Comparison of ENCODE assay signal across 1 cellular context in genomic region chr16:18984425-18985005, GRCh38.
TF ChIP-seq lines count a peak whose summit lies in the region.

No MANE protein-coding gene starts in this region.

TF ChIP-seq in K562, 482 proteins besides CTCF, POLR2A, EP300 and RAD21 (continued from another document and continues in another):
- TF ChIP-seq ZNF318 (IDR thresholded peaks at IDR 0.05; ENCODE audit: borderline replicate concordance in 1 of 2, low read depth in 1 of 2) (no peak), HIVEP1 (CRISPR knock-in tag; IDR thresholded peaks at IDR 0.05) (no peak), ELF2 (CRISPR knock-in tag; IDR thresholded peaks at IDR 0.05) (no peak), SMARCA5 (IDR thresholded peaks at IDR 0.05) (peak; percentile 86; the same call in 1 of the 2 replicates), MYC (IDR thresholded peaks at IDR 0.05; ENCODE audit: low read depth, low read length) (no peak), MYC (CRISPR knock-in tag; IDR thresholded peaks at IDR 0.05; ENCODE audit: borderline replicate concordance, low read depth) (no peak), HEY1 (CRISPR knock-in tag; IDR thresholded peaks at IDR 0.05; ENCODE audit: borderline replicate concordance) (no peak), ILF3 (IDR thresholded peaks at IDR 0.05; ENCODE audit: borderline replicate concordance) (no peak), SOX6 (IDR thresholded peaks at IDR 0.05) (no peak), TSHZ1 (CRISPR knock-in tag; IDR thresholded peaks at IDR 0.05) (no peak), PHB (CRISPR knock-in tag; IDR thresholded peaks at IDR 0.05) (no peak), HDAC2 (IDR thresholded peaks at IDR 0.05) (peak; percentile 91), SNRNP70 (optimal IDR thresholded peaks at IDR 0.05; ENCODE audit: low read depth, low read length) (no peak), ZNF165 (CRISPR knock-in tag; IDR thresholded peaks at IDR 0.05; ENCODE audit: borderline replicate concordance) (no peak), TARDBP (IDR thresholded peaks at IDR 0.05) (no peak), NELFE (IDR thresholded peaks at IDR 0.05; ENCODE audit: insufficient read depth, insufficient read length) (no peak), MAFF (IDR thresholded peaks at IDR 0.05; ENCODE audit: low read length) (no peak), COPS2 (conservative IDR thresholded peaks at IDR 0.05) (no peak), RUNX1 (IDR thresholded peaks at IDR 0.05; ENCODE audit: low read depth) (no peak), ZNF583 (CRISPR knock-in tag; IDR thresholded peaks at IDR 0.05) (no peak), BMI1 (IDR thresholded peaks at IDR 0.05; ENCODE audit: low read length) (no peak), TBL1XR1 (IDR thresholded peaks at IDR 0.05; ENCODE audit: low read length in 2 of 2) (no peak), HMGN3 (IDR thresholded peaks at IDR 0.05; ENCODE audit: borderline replicate concordance, extremely low read depth, insufficient read length, low read depth, low read length) (no peak), ZBTB40 (IDR thresholded peaks at IDR 0.05) (no peak), ZBTB40 (CRISPR knock-in tag; IDR thresholded peaks at IDR 0.05) (0 out of 2 replicates have a peak, but pooled peaks have one; percentile 19), ZFP36 (IDR thresholded peaks at IDR 0.05; ENCODE audit: low read depth, low read length, partially characterized antibody) (peak; percentile 90), NR1H2 (CRISPR knock-in tag; IDR thresholded peaks at IDR 0.05) (no peak), HINFP (tag; conservative IDR thresholded peaks at IDR 0.05; ENCODE audit: low read depth) (no peak), IRF9 (tag; IDR thresholded peaks at IDR 0.05) (no peak), KAT2B (IDR thresholded peaks at IDR 0.05; ENCODE audit: low read depth, low read length) (no peak), STAT5B (CRISPR knock-in tag; IDR thresholded peaks at IDR 0.05) (no peak), BRD9 (IDR thresholded peaks at IDR 0.05; ENCODE audit: low read depth, partially characterized antibody) (peak; percentile 87), PTBP1 (IDR thresholded peaks at IDR 0.05; ENCODE audit: low read depth, low read length) (peak; percentile 56; the same call in 1 of the 2 replicates), RCOR1 (IDR thresholded peaks at IDR 0.05; ENCODE audit: borderline replicate concordance in 1 of 2, low read depth in 2 of 2, low read length in 2 of 2) (peak in 1 of 2 experiments; percentile 60; a peak in 2 of 4 replicates), BCOR (IDR thresholded peaks at IDR 0.05) (peak; percentile 98), CBX8 (IDR thresholded peaks at IDR 0.05; ENCODE audit: borderline replicate concordance, extremely low read depth, low read depth, low read length, poor library complexity, severe bottlenecking) (no peak), LCOR (CRISPR knock-in tag; IDR thresholded peaks at IDR 0.05) (no peak), TEAD4 (IDR thresholded peaks at IDR 0.05; ENCODE audit: low read length) (no peak), TEAD4 (CRISPR knock-in tag; IDR thresholded peaks at IDR 0.05; ENCODE audit: borderline replicate concordance) (no peak), RBM15 (IDR thresholded peaks at IDR 0.05; ENCODE audit: insufficient read depth, low read length) (no peak), KDM1A (IDR thresholded peaks at IDR 0.05) (peak; percentile 76 to 88), RBM25 (IDR thresholded peaks at IDR 0.05; ENCODE audit: low read depth, low read length, severe bottlenecking) (peak; percentile 97), CBX1 (IDR thresholded peaks at IDR 0.05; ENCODE audit: low read depth) (no peak; the same call in 1 of the 2 replicates)
